In genomic region chr5:151758430-151759241, GRCh38 we compare ENCODE assay signal across 1 cellular context.
A peak's percentile ranks its signal among the peaks of the same experiment; 100 is the strongest.
TF ChIP-seq lines count a peak whose summit lies in the region.

Gene ATOX1, minus strand, starts transcription at chr5:151758631. Its CDS starts 80 bp downstream, at chr5:151758551.

TF ChIP-seq in HepG2, 621 proteins besides CTCF, POLR2A, EP300 and RAD21 (continued from another document and continues in another):
- peak; percentile 53; the same call in 1 of the 2 replicates for TF ChIP-seq AHDC1 (CRISPR knock-in tag; IDR thresholded peaks at IDR 0.05; ENCODE audit: borderline replicate concordance)
- peak; percentile 77; the same call in 1 of the 3 replicates for TF ChIP-seq MXI1 (IDR thresholded peaks at IDR 0.05; ENCODE audit: borderline replicate concordance, low read depth, low read length)
- peak; percentile 47; the same call in 1 of the 2 replicates for TF ChIP-seq ZNF230 (CRISPR knock-in tag; IDR thresholded peaks at IDR 0.05)
- peak; percentile 26 for TF ChIP-seq IKZF4 (CRISPR knock-in tag; IDR thresholded peaks at IDR 0.05; ENCODE audit: borderline replicate concordance, low read depth, not compliant biosample characterization)
- no peak for TF ChIP-seq TRIM24 (CRISPR knock-in tag; IDR thresholded peaks at IDR 0.05)
- no peak for TF ChIP-seq MEIS2 (CRISPR knock-in tag; IDR thresholded peaks at IDR 0.05)
- TF ChIP-seq ZBED4 (CRISPR knock-in tag; IDR thresholded peaks at IDR 0.05; ENCODE audit: borderline replicate concordance), result peak; percentile 62; the same call in 1 of the 2 replicates
- no peak for TF ChIP-seq CEBPZ (IDR thresholded peaks at IDR 0.05; ENCODE audit: low read length)
- no peak for TF ChIP-seq MTA3 (CRISPR knock-in tag; IDR thresholded peaks at IDR 0.05)
- peak; percentile 41; the same call in 1 of the 2 replicates for TF ChIP-seq HIVEP1 (CRISPR knock-in tag; IDR thresholded peaks at IDR 0.05)
- TF ChIP-seq CBX1 (IDR thresholded peaks at IDR 0.05; ENCODE audit: low read depth), result peak; percentile 46
- TF ChIP-seq ZFY (CRISPR knock-in tag; IDR thresholded peaks at IDR 0.05), result peak; percentile 92
- no peak; the same call in 1 of the 2 replicates for TF ChIP-seq ZNF670 (CRISPR knock-in tag; IDR thresholded peaks at IDR 0.05; ENCODE audit: borderline replicate concordance)
- TF ChIP-seq POLR2AphosphoS5 (IDR thresholded peaks at IDR 0.05; ENCODE audit: low read depth, low read length), result peak; percentile 84
- 0 out of 2 replicates have a peak, but pooled peaks have one; percentile 49 for TF ChIP-seq RNF219 (CRISPR knock-in tag; IDR thresholded peaks at IDR 0.05)
- no peak for TF ChIP-seq MTA1 (CRISPR knock-in tag; IDR thresholded peaks at IDR 0.05; ENCODE audit: borderline replicate concordance)
- TF ChIP-seq ZBTB46 (CRISPR knock-in tag; IDR thresholded peaks at IDR 0.05; ENCODE audit: borderline replicate concordance), result no peak
- TF ChIP-seq ZNF850 (CRISPR knock-in tag; conservative IDR thresholded peaks at IDR 0.05), result peak; percentile 28; the same call in 1 of the 2 replicates
- TF ChIP-seq PRDM4 (CRISPR knock-in tag; IDR thresholded peaks at IDR 0.05; ENCODE audit: borderline replicate concordance), result no peak
- TF ChIP-seq PAXIP1 (CRISPR knock-in tag; conservative IDR thresholded peaks at IDR 0.05), result peak; percentile 49
- TF ChIP-seq PITX1 (CRISPR knock-in tag; IDR thresholded peaks at IDR 0.05), result 0 out of 2 replicates have a peak, but pooled peaks have one; percentile 65
- TF ChIP-seq ZNF672 (CRISPR knock-in tag; IDR thresholded peaks at IDR 0.05), result no peak
- peak; percentile 84; the same call in 1 of the 2 replicates for TF ChIP-seq ZNF292 (CRISPR knock-in tag; IDR thresholded peaks at IDR 0.05; ENCODE audit: borderline replicate concordance, low read depth)
- no peak for TF ChIP-seq TCF12 (IDR thresholded peaks at IDR 0.05)
- 0 out of 2 replicates have a peak, but pooled peaks have one; percentile 43 for TF ChIP-seq TCF12 (CRISPR knock-in tag; IDR thresholded peaks at IDR 0.05)
- TF ChIP-seq ZKSCAN5 (CRISPR knock-in tag; IDR thresholded peaks at IDR 0.05), result peak; percentile 96
